Comparison of ENCODE assay signal across 29 cellular contexts in the genomic region with DNA sequence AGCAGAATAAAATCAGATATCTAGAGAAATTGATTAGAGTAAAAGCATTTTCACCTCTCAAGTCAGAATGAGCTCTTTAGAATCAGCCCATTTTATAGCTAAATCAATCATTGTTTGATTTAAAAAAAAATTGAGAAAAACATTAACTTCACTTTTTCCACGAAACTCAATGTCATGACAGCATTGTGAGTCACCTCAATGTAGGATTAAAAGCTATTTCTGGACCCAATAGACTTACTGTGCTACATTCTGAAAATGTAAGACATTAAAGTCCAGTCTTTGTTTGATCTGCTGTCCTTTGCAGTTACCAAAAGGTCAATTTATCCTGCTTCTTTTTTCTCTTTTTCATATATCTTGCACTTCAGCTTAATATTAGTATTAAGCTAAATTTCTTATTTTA.
DNase-seq lines count a peak whose midpoint lies in the region; ATAC-seq lines count a peak whose summit lies in the region.
"Had no signal": no experiment of that assay in that cellular context is flagged by ENCODE, and none has a peak within 500 bp of the region (broad histone marks: within the 10 kb centered on the region; RNA-seq: fewer than 3 reads in every experiment).

No MANE protein-coding gene starts in this region.

- peaks cover 9% of the 10 kb centered on the region for H3K9me3 Mint-ChIP-seq in activated naive CD8-positive, alpha-beta T cell treated with anti-CD3 and anti-CD28 coated beads for 36 hours
- H3K9me3 Mint-ChIP-seq: brain had no signal

- no peaks in the 10 kb centered on the region for H3K36me3 ChIP-seq in adipocyte (ENCODE audit: control insufficient read depth, insufficient read depth, low read length, severe bottlenecking)
- H3K36me3 ChIP-seq: BLaER1 treated with 17β-estradiol and CSF1 and Interleukin-3, amounts not matched to agents 10 nM and 100 nM; transverse colon had no signal

- no peaks in the 10 kb centered on the region for H3K4me1 ChIP-seq in adipocyte (ENCODE audit: control insufficient read depth, insufficient read depth, low read length)
- H3K4me1 ChIP-seq: A549; BLaER1 treated with 17β-estradiol and CSF1 and Interleukin-3, amounts not matched to agents 10 nM and 100 nM; transverse colon had no signal

- peaks cover 4% of the 10 kb centered on the region for H3K4me1 Mint-ChIP-seq in activated naive CD8-positive, alpha-beta T cell treated with anti-CD3 and anti-CD28 coated beads for 36 hours
- H3K4me1 Mint-ChIP-seq: activated CD4-positive, alpha-beta T cell treated with anti-CD3 and anti-CD28 coated beads, Interleukin-2, amount 10 ng/mL, durations not matched to agents 24 days and 14 days; brain; IgD-negative memory B cell; naive B cell had no signal

- H3K9me3 ChIP-seq in adipocyte (ENCODE audit: control insufficient read depth, low read length) = no peaks in the 10 kb centered on the region
- H3K9me3 ChIP-seq: A549; BLaER1 treated with 17β-estradiol and CSF1 and Interleukin-3, amounts not matched to agents 10 nM and 100 nM; transverse colon had no signal

- in situ Hi-C loops in ACHN (cut with HindIII; ENCODE audit: low pct_ligation_motif_present, low pct_unique_long_range_greater_than_20kb, low sequenced_read_pairs) = no loop called here

- no peak overlapping the region for H3K9ac ChIP-seq in adipocyte (ENCODE audit: low read length)
- H3K9ac ChIP-seq: BLaER1 treated with 17β-estradiol and CSF1 and Interleukin-3, amounts not matched to agents 10 nM and 100 nM had no signal

- peaks cover 6% of the 10 kb centered on the region for H3K27me3 Mint-ChIP-seq in activated naive CD8-positive, alpha-beta T cell treated with anti-CD3 and anti-CD28 coated beads for 36 hours
- H3K27me3 Mint-ChIP-seq: activated CD4-positive, alpha-beta T cell treated with anti-CD3 and anti-CD28 coated beads, Interleukin-2, amount 10 ng/mL, durations not matched to agents 24 days and 14 days; activated naive CD4-positive, alpha-beta T cell treated with anti-CD3 and anti-CD28 coated beads, Interleukin-2, amount 50 U/mL, for 24 hours; stimulated activated naive CD8-positive, alpha-beta T cell treated with anti-CD3 and anti-CD28 coated beads, Interleukin-15, Interleukin-2, amounts not matched to agents 100 ng/mL and 50 ng/mL, for 24 hours had no signal

- no peak overlapping the region for H3K4me3 Mint-ChIP-seq in activated naive CD8-positive, alpha-beta T cell treated with anti-CD3 and anti-CD28 coated beads for 36 hours
- H3K4me3 Mint-ChIP-seq: activated CD4-positive, alpha-beta T cell treated with anti-CD3 and anti-CD28 coated beads, Interleukin-2, amount 10 ng/mL, durations not matched to agents 24 days and 14 days; activated naive CD4-positive, alpha-beta T cell treated with anti-CD3 and anti-CD28 coated beads, Interleukin-2, amount 50 U/mL, for 24 hours; brain; effector memory CD8-positive, alpha-beta T cell; IgD-negative memory B cell; naive B cell; stimulated activated naive CD8-positive, alpha-beta T cell treated with anti-CD3 and anti-CD28 coated beads, Interleukin-15, Interleukin-2, amounts not matched to agents 100 ng/mL and 50 ng/mL, for 24 hours; T-cell had no signal

- DNase-seq in ACHN (peak; percentile 30), HS-27A (ENCODE audit: low read depth) (peak; percentile 71), adipocyte (ENCODE audit: low read depth) (peak; percentile 20), iris pigment epithelial cell (ENCODE audit: low read depth) (peak; percentile 10), activated gamma-delta T cell treated with Interleukin-2 at 50 U/mL for 16 hours (no peak), GDM1 (lab: John Stamatoyannopoulos, UW) (no peak)
- no peak for DNase-seq in activated naive CD8-positive, alpha-beta T cell treated with anti-CD3 and anti-CD28 coated beads for 36 hours
- DNase-seq: activated CD4-positive, alpha-beta T cell treated with anti-CD3 and anti-CD28 coated beads, Interleukin-2, amount 10 ng/mL, durations not matched to agents 24 days and 14 days; Calu3; effector memory CD8-positive, alpha-beta T cell; GOT3; mesendoderm; MM.1S; naive B cell; NCI-H1436 treated with DMSO at 0.1 percent for 48 hours; NCI-H510A treated with DMSO at 0.1 percent for 48 hours; occipital lobe; retina; T-cell; transverse colon had no signal

- H3K4me3 ChIP-seq in adipocyte (ENCODE audit: low read length) = no peak overlapping the region
- H3K4me3 ChIP-seq: A549; BLaER1 treated with 17β-estradiol and CSF1 and Interleukin-3, amounts not matched to agents 10 nM and 100 nM; transverse colon had no signal

- no peaks in the 10 kb centered on the region for H3K27me3 ChIP-seq in adipocyte (replicated peaks; ENCODE audit: control insufficient read depth, insufficient read depth, low read length)
- H3K27me3 ChIP-seq: BLaER1 treated with 17β-estradiol and CSF1 and Interleukin-3, amounts not matched to agents 10 nM and 100 nM; transverse colon had no signal

- peaks cover 8% of the 10 kb centered on the region for H3K36me3 Mint-ChIP-seq in activated naive CD8-positive, alpha-beta T cell treated with anti-CD3 and anti-CD28 coated beads for 36 hours
- H3K36me3 Mint-ChIP-seq: brain, IgD-negative memory B cell, naive B cell had no signal

- no peak for ATAC-seq in GM19035 (IDR thresholded peaks at IDR 0.05; ENCODE audit: unreplicated experiment)
- ATAC-seq: A549; effector memory CD8-positive, alpha-beta T cell; esophagus mucosa; Right ventricle myocardium inferior; T-cell had no signal

- H3K27ac Mint-ChIP-seq in activated naive CD8-positive, alpha-beta T cell treated with anti-CD3 and anti-CD28 coated beads for 36 hours = no peak overlapping the region
- H3K27ac Mint-ChIP-seq: activated CD4-positive, alpha-beta T cell treated with anti-CD3 and anti-CD28 coated beads, Interleukin-2, amount 10 ng/mL, durations not matched to agents 24 days and 14 days; brain; effector memory CD8-positive, alpha-beta T cell; IgD-negative memory B cell; naive B cell; stimulated activated naive CD8-positive, alpha-beta T cell treated with anti-CD3 and anti-CD28 coated beads, Interleukin-15, Interleukin-2, amounts not matched to agents 100 ng/mL and 50 ng/mL, for 24 hours; T-cell had no signal

Comparison
In these comparisons a context has a peak if more than half of its experiments do, and no peak if none do; other contexts are left out.
1. DNase-seq: peak in ACHN (single experiment), HS-27A (single experiment), adipocyte (single experiment) and iris pigment epithelial cell (single experiment); none in activated gamma-delta T cell treated with Interleukin-2 at 50 U/mL for 16 hours (single experiment), activated naive CD8-positive, alpha-beta T cell treated with anti-CD3 and anti-CD28 coated beads for 36 hours (single experiment) and GDM1 (single experiment).